In the genomic region with DNA sequence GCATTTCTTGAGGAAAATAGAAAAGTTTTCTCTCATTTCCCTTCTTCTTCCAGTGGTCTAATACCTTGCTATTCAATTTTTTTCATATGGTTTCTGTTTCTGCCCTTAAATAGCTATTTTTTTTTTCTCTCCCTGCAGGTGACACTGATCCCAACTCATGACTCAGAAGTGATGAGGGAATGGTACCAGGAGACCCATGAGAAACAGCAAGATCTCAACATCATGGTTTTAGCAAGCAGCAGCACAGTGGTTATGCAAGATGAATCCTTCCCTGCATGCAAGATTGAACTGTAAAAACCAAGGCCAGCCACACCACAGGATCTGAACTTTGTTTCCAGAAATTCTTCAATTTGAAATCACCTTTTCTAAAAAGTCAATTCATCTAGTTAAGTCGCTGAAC, we compare ENCODE assay signal across 19 cellular contexts.
DNase-seq lines count a peak whose midpoint lies in the region; ATAC-seq and TF ChIP-seq lines count a peak whose summit lies in the region.
"Had no signal": no experiment of that assay in that cellular context is flagged by ENCODE, and none has a peak within 500 bp of the region (broad histone marks: within the 10 kb centered on the region; RNA-seq: fewer than 3 reads in every experiment).

No MANE protein-coding gene starts in this region.

- H3K4me1 ChIP-seq in ACC112 (ENCODE audit: control insufficient read depth, insufficient read depth, low read length, unreplicated experiment) = peaks cover 20% of the 10 kb centered on the region
- peaks cover 5% of the 10 kb centered on the region for H3K4me1 ChIP-seq in mesenchymal stem cell (ENCODE audit: control insufficient read depth, insufficient read depth, low read depth, low read length)
- H3K4me1 ChIP-seq: Caco-2 had no signal

- DNase-seq in LHCN-M2 (ENCODE audit: low read depth) (peak; percentile 34), caudate nucleus (lab: John Stamatoyannopoulos, UW) (peak in 3 of 61 donors; percentile 21 to 32 (median 24)), mesenchymal stem cell (peak; percentile 28), NCI-H1417 treated with DMSO at 0.1 percent for 48 hours (lab: John Stamatoyannopoulos, UW) (no peak), NCI-H1694 (lab: John Stamatoyannopoulos, UW) (no peak), GM20000 (ENCODE audit: low spot score) (no peak)
- DNase-seq: 8988T, Caco-2, KG1, MG63, NCI-H1092 treated with DMSO at 0.1 percent for 48 hours, NCI-H1930, NCI-H510A treated with DMSO at 0.1 percent for 48 hours, Right ventricle myocardium superior had no signal

- H3K79me1 ChIP-seq in mesenchymal stem cell (replicated peaks; ENCODE audit: low read length, poor library complexity, severe bottlenecking) = peaks cover 13% of the 10 kb centered on the region

- H3K4me3 ChIP-seq in ACC112 (ENCODE audit: low read depth, low read length) = no peak overlapping the region
- H3K4me3 ChIP-seq in mesenchymal stem cell (ENCODE audit: insufficient read depth in 1 of 2, low read depth in 1 of 2, low read length in 2 of 2) = no peak overlapping the region
- H3K4me3 ChIP-seq: GM12878, MG63 had no signal

- no peak overlapping the region for H2BK120ac ChIP-seq in mesenchymal stem cell (ENCODE audit: low read depth, low read length)

- H3K27me3 ChIP-seq in ACC112 (ENCODE audit: insufficient read depth, low read length) = no peaks in the 10 kb centered on the region
- H3K27me3 ChIP-seq in mesenchymal stem cell (ENCODE audit: control insufficient read depth in 1 of 2, insufficient read depth in 1 of 2, low read length in 2 of 2) = no peaks in the 10 kb centered on the region
- H3K27me3 ChIP-seq: MG63 had no signal

- H3K36me3 ChIP-seq in ACC112 (ENCODE audit: insufficient read depth, low read length) (peaks cover 69% of the 10 kb centered on the region), mesenchymal stem cell (ENCODE audit: control insufficient read depth in 1 of 2, insufficient read depth in 2 of 2, low read depth in 1 of 2, low read length in 2 of 2) (peaks cover 19 to 95% of the 10 kb centered on the region in 2 experiments)

- H3K4me2 ChIP-seq in mesenchymal stem cell (ENCODE audit: low read length, poor library complexity, severe bottlenecking) = no peak overlapping the region

- no peak overlapping the region for H3K14ac ChIP-seq in mesenchymal stem cell (ENCODE audit: low read length in 2 of 2)

- no peaks in the 10 kb centered on the region for H3K9me3 ChIP-seq in mesenchymal stem cell (ENCODE audit: control insufficient read depth, low read length)
- H3K9me3 ChIP-seq: Caco-2, MG63 had no signal

- H2AK5ac ChIP-seq in mesenchymal stem cell (ENCODE audit: low read length, severe bottlenecking) = no peak overlapping the region

- no peak overlapping the region for H3K9ac ChIP-seq in mesenchymal stem cell (ENCODE audit: low read length)

- H2BK5ac ChIP-seq in mesenchymal stem cell (ENCODE audit: low read depth, low read length, poor library complexity, severe bottlenecking) = no peak overlapping the region

- TF ChIP-seq CTCF in GM20000 (IDR thresholded peaks at IDR 0.05; ENCODE audit: extremely low read depth, missing control alignments) = no peak

- no peak for ATAC-seq in HG03097 (IDR thresholded peaks at IDR 0.05; ENCODE audit: low FRiP score, unreplicated experiment)
- ATAC-seq: GM12878, Panc1 had no signal

- no peak overlapping the region for H2BK15ac ChIP-seq in mesenchymal stem cell (ENCODE audit: low read depth, poor library complexity, severe bottlenecking)

- no peak overlapping the region for H2BK12ac ChIP-seq in mesenchymal stem cell (ENCODE audit: low read length in 2 of 2)

- no peak overlapping the region for H3K18ac ChIP-seq in mesenchymal stem cell (ENCODE audit: low read depth in 1 of 2, low read length in 2 of 2)

- peak overlapping the region; percentile 16; the same call in 1 of the 2 replicates for H3K27ac ChIP-seq in ACC112 (ENCODE audit: low read depth, low read length)
- peak overlapping the region; percentile 59 for H3K27ac ChIP-seq in caudate nucleus (ENCODE audit: low read depth, low read length)
- H3K27ac ChIP-seq in mesenchymal stem cell (ENCODE audit: low read length, poor library complexity, severe bottlenecking) = peak overlapping the region; percentile 53
- H3K27ac ChIP-seq: C4-2B had no signal

- H2AFZ ChIP-seq in ACC112 (ENCODE audit: low read length, unreplicated experiment) (no peak overlapping the region), mesenchymal stem cell (ENCODE audit: low read depth, low read length) (no peak overlapping the region)

- H4K8ac ChIP-seq in mesenchymal stem cell (ENCODE audit: low read length) = no peak overlapping the region

- WGBS in mesenchymal stem cell = 100% methylated on average over 1 of the region's 1 CpG

- no peak overlapping the region for H3K4ac ChIP-seq in mesenchymal stem cell (ENCODE audit: low read depth in 1 of 2, low read length in 2 of 2)

- H3K79me2 ChIP-seq in ACC112 (ENCODE audit: control insufficient read depth, insufficient read depth, low read length, unreplicated experiment) = no peaks in the 10 kb centered on the region

- no peak overlapping the region for H4K91ac ChIP-seq in mesenchymal stem cell (ENCODE audit: low read length)

- no peak overlapping the region for H3K23ac ChIP-seq in mesenchymal stem cell (ENCODE audit: low read length in 2 of 2)

Comparison
In these comparisons a context has a peak if more than half of its experiments do, and no peak if none do; other contexts are left out.
1. DNase-seq: peak in LHCN-M2 (single experiment) and mesenchymal stem cell (single experiment); none in NCI-H1417 treated with DMSO at 0.1 percent for 48 hours (single experiment), NCI-H1694 (single experiment) and GM20000 (single experiment).
2. Peak in every context shown above with its lines, with median percentiles within 50 percentile points of each other: H3K27ac ChIP-seq.